In genomic region chr13:40706439-40706838, GRCh38 we compare ENCODE assay signal across 19 cellular contexts. TPM values are rescaled to one million over a fixed set of nuclear protein-coding genes. Genes with fewer than 3 reads are reported as not detected.
DNase-seq lines count a peak whose midpoint lies in the region; ATAC-seq and TF ChIP-seq lines count a peak whose summit lies in the region.
"Had no signal": no experiment of that assay in that cellular context is flagged by ENCODE, and none has a peak within 500 bp of the region (broad histone marks: within the 10 kb centered on the region; RNA-seq: fewer than 3 reads in every experiment).

No MANE protein-coding gene starts in this region.

- peak; percentile 59 for ATAC-seq in CD8-positive, alpha-beta T cell
- ATAC-seq in central memory CD8-positive, alpha-beta T cell (replicated peaks; ENCODE audit: extremely low read depth, poor library complexity, severe bottlenecking) = peak; percentile 40
- no peak for ATAC-seq in WTC11
- ATAC-seq: GM23338, PC-3 had no signal

- H3K27me3 ChIP-seq in CD8-positive, alpha-beta T cell (ENCODE audit: insufficient read depth, low read length) = no peaks in the 10 kb centered on the region
- no peaks in the 10 kb centered on the region for H3K27me3 ChIP-seq in H7 (ENCODE audit: control insufficient read depth, insufficient read depth, low read length)
- H3K27me3 ChIP-seq: SJSA1 had no signal

- H3K4me3 ChIP-seq in CD8-positive, alpha-beta T cell (ENCODE audit: low read depth, low read length) = no peak overlapping the region
- H3K4me3 ChIP-seq in OCI-LY7 (ENCODE audit: low read depth, low read length, poor library complexity, severe bottlenecking) (no peak overlapping the region), H7 (ENCODE audit: insufficient read depth, low read depth, low read length) (no peak overlapping the region)
- H3K4me3 ChIP-seq: GM23338, SJSA1 had no signal

- H2AFZ ChIP-seq in OCI-LY7 (ENCODE audit: low read length) = no peak overlapping the region
- H2AFZ ChIP-seq: GM23338 had no signal

- H3K27ac Mint-ChIP-seq in activated CD4-positive, alpha-beta T cell treated with anti-CD3 and anti-CD28 coated beads, Interleukin-2, amount 10 ng/mL, durations not matched to agents 7 days and 5 days = no peak overlapping the region
- peak overlapping the region; percentile 52 for H3K27ac Mint-ChIP-seq in CD8-positive, alpha-beta T cell
- H3K27ac Mint-ChIP-seq in central memory CD8-positive, alpha-beta T cell (ENCODE audit: low read depth) = no peak overlapping the region
- no peak overlapping the region for H3K27ac Mint-ChIP-seq in WTC11
- H3K27ac Mint-ChIP-seq: GM23338 had no signal

- intact Hi-C loops in CD8-positive, alpha-beta T cell (cut with DNase I, micrococcal nuclease) = no loop called here
- intact Hi-C loops in OCI-LY7 (cut with micrococcal nuclease; ENCODE audit: unreplicated experiment) = loop anchor here (10.0 kb wide), 1 partner anchor 1672 kb away; the partner anchor contains the start of genes NHLRC3 and PROSER1

- H3K36me3 ChIP-seq in CD8-positive, alpha-beta T cell (ENCODE audit: insufficient read depth, low read length) = no peaks in the 10 kb centered on the region
- H3K36me3 ChIP-seq in OCI-LY7 (ENCODE audit: insufficient read depth, low read length) = no peaks in the 10 kb centered on the region; the same call in 1 of the 2 replicates
- no peaks in the 10 kb centered on the region for H3K36me3 ChIP-seq in H7 (replicated peaks; ENCODE audit: control insufficient read depth, insufficient read depth, low read length)
- H3K36me3 ChIP-seq: SJSA1 had no signal

- peaks cover 27% of the 10 kb centered on the region for H3K9me3 Mint-ChIP-seq in activated CD4-positive, alpha-beta T cell treated with anti-CD3 and anti-CD28 coated beads, Interleukin-2, amount 10 ng/mL, durations not matched to agents 7 days and 5 days
- H3K9me3 Mint-ChIP-seq in CD8-positive, alpha-beta T cell = peaks cover 29% of the 10 kb centered on the region
- peaks cover 35% of the 10 kb centered on the region for H3K9me3 Mint-ChIP-seq in central memory CD8-positive, alpha-beta T cell
- peaks cover 48% of the 10 kb centered on the region for H3K9me3 Mint-ChIP-seq in WTC11

- H3K4me2 ChIP-seq in OCI-LY7 (ENCODE audit: low read length) = peak overlapping the region; percentile 38
- H3K4me2 ChIP-seq: GM23338 had no signal

- H3K79me2 ChIP-seq in OCI-LY7 (ENCODE audit: insufficient read depth, low read depth, low read length) = no peaks in the 10 kb centered on the region

- peak; percentile 21 for DNase-seq in activated CD4-positive, alpha-beta T cell treated with anti-CD3 and anti-CD28 coated beads, Interleukin-2, amount 10 ng/mL, durations not matched to agents 7 days and 5 days
- no peak for DNase-seq in activated CD4-positive, alpha-beta T cell treated with anti-CD3 and anti-CD28 coated beads for 1 hour
- no peak for DNase-seq in CD8-positive, alpha-beta T cell
- DNase-seq in OCI-LY7 (ENCODE audit: low spot score) (peak; percentile 60), SHP77 (lab: John Stamatoyannopoulos, UW) (no peak), H7 (no peak), WTC11 (ENCODE audit: low spot score) (no peak)
- no peak for DNase-seq in central memory CD8-positive, alpha-beta T cell (ENCODE audit: low spot score in 2 of 2)
- DNase-seq: KBM-7, MV-4-11, NCI-H1417, NCI-H187 treated with DMSO at 0.1 percent for 48 hours, NCI-H2171 treated with DMSO at 0.1 percent for 48 hours, NCI-H446 treated with DMSO at 0.1 percent for 48 hours, NCI-H748 treated with DMSO at 0.1 percent for 48 hours, PC-3 had no signal

- H3K4me1 Mint-ChIP-seq in activated CD4-positive, alpha-beta T cell treated with anti-CD3 and anti-CD28 coated beads, Interleukin-2, amount 10 ng/mL, durations not matched to agents 7 days and 5 days = peaks cover 13% of the 10 kb centered on the region
- peaks cover 26% of the 10 kb centered on the region for H3K4me1 Mint-ChIP-seq in CD8-positive, alpha-beta T cell (ENCODE audit: low read depth)
- peaks cover 5% of the 10 kb centered on the region for H3K4me1 Mint-ChIP-seq in central memory CD8-positive, alpha-beta T cell
- H3K4me1 Mint-ChIP-seq in WTC11 = no peaks in the 10 kb centered on the region
- H3K4me1 Mint-ChIP-seq: GM23338 had no signal

- H3K4me1 ChIP-seq in CD8-positive, alpha-beta T cell (ENCODE audit: insufficient read depth, low read length) = peaks cover 12% of the 10 kb centered on the region
- H3K4me1 ChIP-seq in OCI-LY7 (ENCODE audit: insufficient read depth, low read length, poor library complexity, severe bottlenecking) = peaks cover 20% of the 10 kb centered on the region
- H3K4me1 ChIP-seq: SJSA1 had no signal

- no peak for TF ChIP-seq CTCF in CD8-positive, alpha-beta T cell (IDR thresholded peaks at IDR 0.05)
- TF ChIP-seq CTCF in OCI-LY7 (conservative IDR thresholded peaks at IDR 0.05; ENCODE audit: low read length) (no peak), WTC11 (IDR thresholded peaks at IDR 0.05) (no peak)

- CTCF ChIA-PET in activated CD4-positive, alpha-beta T cell treated with anti-CD3 and anti-CD28 coated beads, Interleukin-2, amount 10 ng/mL, durations not matched to agents 7 days and 5 days (lab: Charles Lee) = no interaction called here
- CTCF ChIA-PET in CD8-positive, alpha-beta T cell (lab: Charles Lee) = no interaction called here
- CTCF ChIA-PET in OCI-LY7 (lab: Charles Lee; ENCODE audit: unreplicated experiment) = no interaction called here
- CTCF ChIA-PET in WTC11 (lab: Charles Lee) = no interaction called here

- BruUV-seq in OCI-LY7 (replicated peaks; lab: Mats Ljungman, UMichigan) = no TSS peak

- H4K20me1 ChIP-seq in OCI-LY7 (ENCODE audit: insufficient read depth, low read length) = no peaks in the 10 kb centered on the region

- POLR2A ChIA-PET in activated CD4-positive, alpha-beta T cell treated with anti-CD3 and anti-CD28 coated beads, Interleukin-2, amount 10 ng/mL, durations not matched to agents 7 days and 5 days (lab: Charles Lee) = no interaction called here
- POLR2A ChIA-PET in CD8-positive, alpha-beta T cell (lab: Charles Lee) = interaction anchor here (1.1 kb wide), 1 partner anchor 12 kb away, joined by 4 read pairs; no protein-coding TSS in a partner anchor
- POLR2A ChIA-PET in OCI-LY7 (lab: Charles Lee) = interaction anchor here (0.5 to 1.6 kb wide), 3 partner anchors 9 to 22 kb away, joined by 3 to 5 read pairs (median 3); no protein-coding TSS in a partner anchor
- POLR2A ChIA-PET in WTC11 (lab: Charles Lee) = no interaction called here

- H3K27ac ChIP-seq in CD8-positive, alpha-beta T cell (ENCODE audit: low read depth, low read length) = no peak overlapping the region
- peak overlapping the region; percentile 54 for H3K27ac ChIP-seq in OCI-LY7 (ENCODE audit: low read depth, low read length, poor library complexity, severe bottlenecking)
- H3K27ac ChIP-seq: RWPE1, SJSA1 had no signal

- H3K9me3 ChIP-seq in CD8-positive, alpha-beta T cell (ENCODE audit: low read length) = no peaks in the 10 kb centered on the region
- peaks cover 3% of the 10 kb centered on the region; the same call in 1 of the 2 replicates for H3K9me3 ChIP-seq in OCI-LY7 (ENCODE audit: low read length)
- H3K9me3 ChIP-seq: SJSA1 had no signal

- H3K27me3 Mint-ChIP-seq in activated CD4-positive, alpha-beta T cell treated with anti-CD3 and anti-CD28 coated beads, Interleukin-2, amount 10 ng/mL, durations not matched to agents 7 days and 5 days = no peaks in the 10 kb centered on the region
- H3K27me3 Mint-ChIP-seq in CD8-positive, alpha-beta T cell (ENCODE audit: low read depth) = no peaks in the 10 kb centered on the region
- H3K27me3 Mint-ChIP-seq in central memory CD8-positive, alpha-beta T cell = no peaks in the 10 kb centered on the region
- peaks cover 14% of the 10 kb centered on the region for H3K27me3 Mint-ChIP-seq in WTC11 (ENCODE audit: low read depth)

- no peak overlapping the region for H3K4me3 Mint-ChIP-seq in activated CD4-positive, alpha-beta T cell treated with anti-CD3 and anti-CD28 coated beads, Interleukin-2, amount 10 ng/mL, durations not matched to agents 7 days and 5 days
- no peak overlapping the region for H3K4me3 Mint-ChIP-seq in CD8-positive, alpha-beta T cell
- no peak overlapping the region for H3K4me3 Mint-ChIP-seq in central memory CD8-positive, alpha-beta T cell
- no peak overlapping the region for H3K4me3 Mint-ChIP-seq in WTC11
- H3K4me3 Mint-ChIP-seq: GM23338 had no signal

- no peaks in the 10 kb centered on the region for H3K9me2 ChIP-seq in OCI-LY7 (ENCODE audit: insufficient read depth, low read length)

- H3K36me3 Mint-ChIP-seq in activated CD4-positive, alpha-beta T cell treated with anti-CD3 and anti-CD28 coated beads, Interleukin-2, amount 10 ng/mL, durations not matched to agents 7 days and 5 days (ENCODE audit: low read depth) = peaks cover 5% of the 10 kb centered on the region
- peaks cover 2% of the 10 kb centered on the region for H3K36me3 Mint-ChIP-seq in CD8-positive, alpha-beta T cell
- H3K36me3 Mint-ChIP-seq in central memory CD8-positive, alpha-beta T cell (ENCODE audit: insufficient read depth) = no peaks in the 10 kb centered on the region
- H3K36me3 Mint-ChIP-seq in WTC11 = peaks cover 29% of the 10 kb centered on the region

TF ChIP-seq in WTC11, 78 proteins besides CTCF, POLR2A, EP300 and RAD21 (continues in another document):
- no peak for TF ChIP-seq TEAD1 (CRISPR knock-in tag; IDR thresholded peaks at IDR 0.05)
- no peak for TF ChIP-seq ZBTB21 (CRISPR knock-in tag; IDR thresholded peaks at IDR 0.05; ENCODE audit: borderline replicate concordance)
- TF ChIP-seq ZMAT4 (CRISPR knock-in tag; IDR thresholded peaks at IDR 0.05) = no peak

RNA-seq across cellular contexts. Expression of gene FOXO1, which starts 40.0 kb away (rescaled TPM):
- 10 to 100 TPM; 40.3 to 46.5 TPM for total RNA-seq in activated CD4-positive, alpha-beta T cell treated with anti-CD3 and anti-CD28 coated beads, Interleukin-2, amount 10 ng/mL, durations not matched to agents 7 days and 5 days
- total RNA-seq in CD8-positive, alpha-beta T cell = 10 to 100 TPM; 97.2 to 97.3 TPM
- total RNA-seq in OCI-LY7 (2014; rRNA removed; shearing (Covaris generic)) = 24.0 and 29.2 TPM in 2 replicates
- total RNA-seq in OCI-LY7 (2022) (42.1 and 46.5 TPM in 2 replicates), WTC11 (2021) (34.3 to 37.9 TPM (median 34.4 TPM) in 3 replicates)
- 24.3 and 34.0 TPM in 2 replicates for total RNA-seq in H7 (2014; rRNA removed; shearing (Covaris generic))

Comparison
In these comparisons a context has a peak if more than half of its experiments do, and no peak if none do; other contexts are left out.
1. DNase-seq: peak in activated CD4-positive, alpha-beta T cell treated with anti-CD3 and anti-CD28 coated beads, Interleukin-2, amount 10 ng/mL, durations not matched to agents 7 days and 5 days (single experiment) and OCI-LY7 (single experiment); none in activated CD4-positive, alpha-beta T cell treated with anti-CD3 and anti-CD28 coated beads for 1 hour (single experiment), CD8-positive, alpha-beta T cell (0 of 7), central memory CD8-positive, alpha-beta T cell (0 of 2), SHP77 (0 of 2), H7 (single experiment) and WTC11 (single experiment).
2. POLR2A ChIA-PET loops: an anchor here in CD8-positive, alpha-beta T cell (1.1 kb wide) and OCI-LY7 (0.5 to 1.6 kb wide); none called in activated CD4-positive, alpha-beta T cell treated with anti-CD3 and anti-CD28 coated beads, Interleukin-2, amount 10 ng/mL, durations not matched to agents 7 days and 5 days and WTC11.